ENCODE assay signal across 2 cellular contexts in genomic region chr6:38631186-38631783, GRCh38.
TF ChIP-seq lines count a peak whose summit lies in the region.

No MANE protein-coding gene starts in this region.

TF ChIP-seq in K562, 482 proteins besides CTCF, POLR2A, EP300 and RAD21 (continues in another document):
- no peak for TF ChIP-seq CBX1 (IDR thresholded peaks at IDR 0.05; ENCODE audit: low read depth)
- TF ChIP-seq HDGF (IDR thresholded peaks at IDR 0.05): no peak
- TF ChIP-seq ZSCAN32 (CRISPR knock-in tag; IDR thresholded peaks at IDR 0.05): no peak
- TF ChIP-seq HOXB6 (CRISPR knock-in tag; IDR thresholded peaks at IDR 0.05; ENCODE audit: borderline replicate concordance): no peak
- TF ChIP-seq ZNF717 (CRISPR knock-in tag; IDR thresholded peaks at IDR 0.05): no peak
- TF ChIP-seq RBM15 (IDR thresholded peaks at IDR 0.05; ENCODE audit: insufficient read depth, low read length): no peak
- TF ChIP-seq ZHX1 (conservative IDR thresholded peaks at IDR 0.05; ENCODE audit: low read length): no peak
- no peak for TF ChIP-seq PATZ1 (CRISPR knock-in tag; IDR thresholded peaks at IDR 0.05; ENCODE audit: borderline replicate concordance)
- no peak for TF ChIP-seq HSF4 (CRISPR knock-in tag; IDR thresholded peaks at IDR 0.05; ENCODE audit: borderline replicate concordance)
- no peak for TF ChIP-seq GTF2E2 (tag; IDR thresholded peaks at IDR 0.05)
- no peak for TF ChIP-seq RFX7 (CRISPR knock-in tag; IDR thresholded peaks at IDR 0.05)
- TF ChIP-seq STAT5A (IDR thresholded peaks at IDR 0.05; ENCODE audit: borderline replicate concordance, low read length): no peak
- no peak for TF ChIP-seq ZNF668 (CRISPR knock-in tag; IDR thresholded peaks at IDR 0.05)
- TF ChIP-seq SRSF1 (IDR thresholded peaks at IDR 0.05; ENCODE audit: low read depth, low read length): no peak
- no peak for TF ChIP-seq HNRNPL (IDR thresholded peaks at IDR 0.05; ENCODE audit: low read depth, low read length)
- TF ChIP-seq CXXC5 (CRISPR knock-in tag; IDR thresholded peaks at IDR 0.05): peak; percentile 27; the same call in 1 of the 2 replicates
- TF ChIP-seq DDX20 (tag; IDR thresholded peaks at IDR 0.05; ENCODE audit: low read depth): no peak
- TF ChIP-seq SMARCA4 (IDR thresholded peaks at IDR 0.05): no peak
- TF ChIP-seq SETDB1 (IDR thresholded peaks at IDR 0.05; ENCODE audit: low read length): no peak
- no peak for TF ChIP-seq MYNN (IDR thresholded peaks at IDR 0.05)
- no peak for TF ChIP-seq MYNN (CRISPR knock-in tag; IDR thresholded peaks at IDR 0.05)
- TF ChIP-seq CEBPG (CRISPR knock-in tag; IDR thresholded peaks at IDR 0.05): peak; percentile 91
- TF ChIP-seq CEBPG (tag; conservative IDR thresholded peaks at IDR 0.05 in 1 of 2, IDR thresholded peaks at IDR 0.05 in 1 of 2): peak; percentile 70 to 98; a peak in 3 of 4 replicates
- no peak for TF ChIP-seq PCBP2 (IDR thresholded peaks at IDR 0.05; ENCODE audit: low read depth, low read length, poor library complexity, severe bottlenecking)
- no peak for TF ChIP-seq EHMT2 (IDR thresholded peaks at IDR 0.05)
- TF ChIP-seq CAMTA2 (CRISPR knock-in tag; conservative IDR thresholded peaks at IDR 0.05): no peak
- TF ChIP-seq CBX3 (IDR thresholded peaks at IDR 0.05; ENCODE audit: borderline replicate concordance in 1 of 2, low read length in 2 of 2): no peak
- TF ChIP-seq SMAD4 (CRISPR knock-in tag; conservative IDR thresholded peaks at IDR 0.05): 0 out of 2 replicates have a peak, but pooled peaks have one; percentile 23
- TF ChIP-seq ZNF239 (CRISPR knock-in tag; IDR thresholded peaks at IDR 0.05): no peak
- no peak for TF ChIP-seq SP1 (CRISPR knock-in tag; IDR thresholded peaks at IDR 0.05)
- no peak for TF ChIP-seq POU5F1 (IDR thresholded peaks at IDR 0.05; ENCODE audit: borderline replicate concordance, low read depth, low read length, partially characterized antibody)
- no peak for TF ChIP-seq OTX1 (CRISPR knock-in tag; IDR thresholded peaks at IDR 0.05)
- TF ChIP-seq BCL6 (CRISPR knock-in tag; IDR thresholded peaks at IDR 0.05): no peak
- no peak for TF ChIP-seq GTF2F1 (IDR thresholded peaks at IDR 0.05; ENCODE audit: low read depth, low read length)
- TF ChIP-seq SOX6 (IDR thresholded peaks at IDR 0.05): peak; percentile 24; the same call in 1 of the 2 replicates
- TF ChIP-seq E2F1 (CRISPR knock-in tag; IDR thresholded peaks at IDR 0.05): no peak
- TF ChIP-seq CTBP1 (IDR thresholded peaks at IDR 0.05; ENCODE audit: borderline replicate concordance): no peak
- TF ChIP-seq NCOR1 (IDR thresholded peaks at IDR 0.05): no peak
- TF ChIP-seq HNRNPUL1 (IDR thresholded peaks at IDR 0.05; ENCODE audit: low read length): no peak

TF ChIP-seq in GM12891, 5 proteins besides CTCF, POLR2A, EP300 and RAD21:
- TF ChIP-seq PAX5 (IDR thresholded peaks at IDR 0.05; ENCODE audit: insufficient read depth, low read length, severe bottlenecking): no peak
TF ChIP-seq in GM12891: peak in this region for 0.
